26 cellular contexts compared by ENCODE assay signal in the genomic region with DNA sequence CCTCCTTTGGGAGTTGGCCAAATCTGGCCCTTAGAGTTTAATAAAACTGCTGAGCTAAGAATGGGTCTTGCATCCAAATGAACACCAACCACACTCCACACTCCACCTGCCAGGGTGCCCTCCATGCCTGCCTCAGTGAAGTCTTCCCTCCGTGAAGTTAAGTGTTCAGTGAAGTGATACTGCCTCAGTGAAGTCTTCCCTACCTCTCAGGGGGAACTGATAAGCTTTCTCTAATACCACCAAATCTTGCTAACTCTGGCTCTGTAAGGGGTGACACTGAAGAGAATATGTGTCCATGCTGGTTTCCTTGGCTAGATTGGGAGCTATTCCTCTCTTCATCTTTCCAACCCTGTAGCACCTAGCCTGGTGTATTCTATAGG.
"Had no signal": no experiment of that assay in that cellular context is flagged by ENCODE, and none has a peak within 500 bp of the region (broad histone marks: within the 10 kb centered on the region; RNA-seq: fewer than 3 reads in every experiment).

No MANE protein-coding gene starts in this region.

- H3K4me1 ChIP-seq: adrenal gland had no signal

- H3K27ac Mint-ChIP-seq: activated CD8-positive, alpha-beta memory T cell treated with anti-CD3 and anti-CD28 coated beads, Interleukin-2, amount 10 ng/mL, durations not matched to agents 7 days and 5 days; activated naive CD8-positive, alpha-beta T cell treated with anti-CD3 and anti-CD28 coated beads, Interleukin-2, amount 10 ng/mL, durations not matched to agents 7 days and 5 days; activated T-helper 17 cell treated with anti-CD3 and anti-CD28 coated beads, Interleukin-2, amount 50 U/mL, for 72 hours; T-helper 1 cell treated with Interleukin-12 subunit alpha and Interleukin-12 subunit beta and Interleukin-4 antibody, amounts not matched to agents 30 μg/mL and 1 μg/mL, for 36 hours; WTC11 had no signal

- ATAC-seq: activated CD8-positive, alpha-beta memory T cell treated with anti-CD3 and anti-CD28 coated beads, Interleukin-2, amount 10 ng/mL, durations not matched to agents 7 days and 5 days; activated T-helper 17 cell treated with anti-CD3 and anti-CD28 coated beads, Interleukin-2, amount 50 U/mL, for 72 hours; PC-3 had no signal

- H3K27me3 Mint-ChIP-seq: activated CD8-positive, alpha-beta memory T cell treated with anti-CD3 and anti-CD28 coated beads, Interleukin-2, amount 10 ng/mL, durations not matched to agents 7 days and 5 days; activated naive CD8-positive, alpha-beta T cell treated with anti-CD3 and anti-CD28 coated beads, Interleukin-2, amount 10 ng/mL, durations not matched to agents 7 days and 5 days; activated T-helper 17 cell treated with anti-CD3 and anti-CD28 coated beads, Interleukin-2, amount 50 U/mL, for 72 hours had no signal

- H3K4me3 ChIP-seq: adrenal gland, MG63 had no signal

- H3K27ac ChIP-seq: adrenal gland had no signal

- H3K27me3 ChIP-seq: adrenal gland, MG63 had no signal

- H3K9me3 ChIP-seq: adrenal gland, MG63 had no signal

- H3K4me3 Mint-ChIP-seq: activated CD8-positive, alpha-beta memory T cell treated with anti-CD3 and anti-CD28 coated beads, Interleukin-2, amount 10 ng/mL, durations not matched to agents 7 days and 5 days; activated naive CD8-positive, alpha-beta T cell treated with anti-CD3 and anti-CD28 coated beads, Interleukin-2, amount 10 ng/mL, durations not matched to agents 7 days and 5 days; activated T-helper 17 cell treated with anti-CD3 and anti-CD28 coated beads, Interleukin-2, amount 50 U/mL, for 72 hours; T-helper 1 cell treated with Interleukin-12 subunit alpha and Interleukin-12 subunit beta and Interleukin-4 antibody, amounts not matched to agents 30 μg/mL and 1 μg/mL, for 36 hours; WTC11 had no signal

- H3K36me3 ChIP-seq: adrenal gland, MG63 had no signal

- H3K4me1 Mint-ChIP-seq: activated CD8-positive, alpha-beta memory T cell treated with anti-CD3 and anti-CD28 coated beads, Interleukin-2, amount 10 ng/mL, durations not matched to agents 7 days and 5 days; activated naive CD8-positive, alpha-beta T cell treated with anti-CD3 and anti-CD28 coated beads, Interleukin-2, amount 10 ng/mL, durations not matched to agents 7 days and 5 days; activated T-helper 17 cell treated with anti-CD3 and anti-CD28 coated beads, Interleukin-2, amount 50 U/mL, for 72 hours; WTC11 had no signal

- DNase-seq: activated CD4-positive, alpha-beta T cell treated with anti-CD3 and anti-CD28 coated beads for 48 hours; activated CD4-positive, alpha-beta T cell treated with anti-CD3 and anti-CD28 coated beads, Interleukin-2, amount 50 U/mL, for 48 hours; activated CD4-positive, CD25-positive, alpha-beta regulatory T cell treated with anti-CD3 and anti-CD28 coated beads, Interleukin-2, amount 50 U/mL, for 72 hours; activated CD8-positive, alpha-beta memory T cell treated with anti-CD3 and anti-CD28 coated beads, Interleukin-2, amount 10 ng/mL, durations not matched to agents 7 days and 5 days; activated naive CD4-positive, alpha-beta T cell treated with anti-CD3 and anti-CD28 coated beads, Interleukin-2, amount 50 U/mL, for 16 hours; activated naive CD8-positive, alpha-beta T cell treated with anti-CD3 and anti-CD28 coated beads, Interleukin-2, amount 10 ng/mL, durations not matched to agents 7 days and 5 days; activated T-cell treated with anti-CD3 and anti-CD28 coated beads, Interleukin-2, amount 50 U/mL, for 48 hours; adrenal gland; anterior cingulate cortex; cerebellar nuclear complex; MG63; MV-4-11; NCI-H1092 treated with DMSO at 0.1 percent for 48 hours; NCI-H1417 treated with DMSO at 0.1 percent for 48 hours; NCI-H1694; NCI-H2029; NCI-H2107; NCI-H2171 treated with DMSO at 0.1 percent for 48 hours; NCI-H345; NCI-H510A; NCI-H526 treated with DMSO at 0.1 percent for 48 hours; PC-3; SHP77 treated with DMSO at 0.1 percent for 48 hours had no signal

- H3K9me3 Mint-ChIP-seq: activated naive CD8-positive, alpha-beta T cell treated with anti-CD3 and anti-CD28 coated beads, Interleukin-2, amount 10 ng/mL, durations not matched to agents 7 days and 5 days; activated T-helper 17 cell treated with anti-CD3 and anti-CD28 coated beads, Interleukin-2, amount 50 U/mL, for 72 hours had no signal
